Comparison of ENCODE assay signal across 8 cellular contexts in the genomic region with DNA sequence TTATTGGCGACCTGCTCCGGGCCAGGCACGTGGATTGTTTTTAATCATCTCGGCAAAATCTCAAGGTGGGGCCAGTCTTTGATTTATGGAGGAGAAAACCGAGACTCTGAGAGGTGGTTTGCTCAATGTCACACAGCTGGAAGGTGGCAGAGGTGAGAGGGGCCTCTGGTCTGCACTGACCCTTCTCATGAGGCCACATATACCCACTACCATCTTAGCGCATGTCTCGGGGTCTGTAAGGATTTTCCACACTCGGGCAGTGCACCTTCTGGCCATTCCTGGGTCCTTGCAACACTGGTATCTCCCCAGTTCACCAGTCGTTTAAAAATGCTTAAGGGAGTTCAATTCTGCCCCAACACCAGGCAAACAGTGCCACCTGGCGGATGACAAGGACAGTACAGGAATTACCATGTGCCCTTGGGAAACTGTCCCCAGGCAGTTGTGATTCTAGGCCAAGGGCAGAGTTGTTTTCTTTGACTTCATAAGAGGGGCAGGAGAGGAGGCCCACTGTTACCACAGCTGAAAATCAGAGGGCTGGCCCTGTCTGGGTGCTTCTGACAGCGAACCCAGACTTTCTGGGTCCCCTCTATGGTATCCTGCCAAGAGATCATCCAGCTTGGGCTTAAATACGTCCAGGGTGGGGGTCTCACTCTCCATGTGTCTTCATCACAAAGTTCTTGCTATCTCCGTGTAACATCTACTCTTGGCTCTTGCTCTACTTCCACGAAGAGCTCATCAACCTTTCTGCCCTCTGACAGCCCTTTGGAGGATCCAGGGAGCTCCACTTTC. TPM values are rescaled to one million over a fixed set of nuclear protein-coding genes. Genes with fewer than 3 reads are reported as not detected.
DNase-seq lines count a peak whose midpoint lies in the region; ATAC-seq and TF ChIP-seq lines count a peak whose summit lies in the region.

No MANE protein-coding gene starts in this region.

- TF ChIP-seq RAD21 in liver (IDR thresholded peaks at IDR 0.05), result peak; percentile 99

- peak; percentile 91 for DNase-seq in Ammon's horn (ENCODE audit: low spot score)
- peak; percentile 63 for DNase-seq in HFFc6
- DNase-seq in NCI-H526 (lab: John Stamatoyannopoulos, UW), result peak; percentile 57 to 74
- DNase-seq in activated CD4-positive, alpha-beta T cell treated with anti-CD3 and anti-CD28 coated beads, Interleukin-2, amount 10 ng/mL, durations not matched to agents 24 days and 14 days, result peak; percentile 93
- peak; percentile 89 for DNase-seq in dermis blood vessel endothelial cell
- peak; percentile 68 to 76 for DNase-seq in stimulated activated CD4-positive, alpha-beta T cell treated with anti-CD3 and anti-CD28 coated beads, Interleukin-4, amount 100 ng/mL, for 48 hours (ENCODE audit: low read depth in 2 of 2)

- TF ChIP-seq CTCF in HFFc6 (IDR thresholded peaks at IDR 0.05) (peak; percentile 97), liver (IDR thresholded peaks at IDR 0.05; ENCODE audit: low read depth, low read length, missing input control) (peak; percentile 92)

- no peak overlapping the region for H3K4me3 Mint-ChIP-seq in HFFc6
- no peak overlapping the region for H3K4me3 Mint-ChIP-seq in activated CD4-positive, alpha-beta T cell treated with anti-CD3 and anti-CD28 coated beads, Interleukin-2, amount 10 ng/mL, durations not matched to agents 24 days and 14 days

- no peaks in the 10 kb centered on the region for H3K36me3 Mint-ChIP-seq in HFFc6 (ENCODE audit: low read depth)
- no peaks in the 10 kb centered on the region for H3K36me3 Mint-ChIP-seq in activated CD4-positive, alpha-beta T cell treated with anti-CD3 and anti-CD28 coated beads, Interleukin-2, amount 10 ng/mL, durations not matched to agents 24 days and 14 days (ENCODE audit: low read depth)

- H3K9me3 ChIP-seq in liver (ENCODE audit: control insufficient read depth in 4 of 4, low read length in 3 of 4), result no peaks in the 10 kb centered on the region

- H3K4me3 ChIP-seq in liver (ENCODE audit: low read depth in 1 of 3, low read length in 3 of 3), result no peak overlapping the region

- WGBS in liver, result 31% methylated on average over 14 of the region's 14 CpGs

- intact Hi-C loops in activated CD4-positive, alpha-beta T cell treated with anti-CD3 and anti-CD28 coated beads, Interleukin-2, amount 10 ng/mL, durations not matched to agents 24 days and 14 days (cut with micrococcal nuclease), result loop anchor here (1.0 to 5.0 kb wide), 3 partner anchors 75 to 286 kb away; no protein-coding TSS in a partner anchor

- no peak overlapping the region for H3K9ac ChIP-seq in liver (ENCODE audit: low read depth in 1 of 2, low read length in 2 of 2)

- peaks cover 22% of the 10 kb centered on the region for H3K27me3 Mint-ChIP-seq in HFFc6 (ENCODE audit: insufficient read depth)
- H3K27me3 Mint-ChIP-seq in activated CD4-positive, alpha-beta T cell treated with anti-CD3 and anti-CD28 coated beads, Interleukin-2, amount 10 ng/mL, durations not matched to agents 24 days and 14 days, result no peaks in the 10 kb centered on the region

- no peaks in the 10 kb centered on the region for H3K36me3 ChIP-seq in liver (ENCODE audit: control insufficient read depth in 4 of 4, insufficient read depth in 3 of 4, low read depth in 1 of 4, low read length in 3 of 4)

- 0 out of 2 replicates have a peak, but pooled peaks cover 5% of the 10 kb centered on the region for H3K4me1 Mint-ChIP-seq in HFFc6 (ENCODE audit: low read depth)
- H3K4me1 Mint-ChIP-seq in activated CD4-positive, alpha-beta T cell treated with anti-CD3 and anti-CD28 coated beads, Interleukin-2, amount 10 ng/mL, durations not matched to agents 24 days and 14 days, result peaks cover 1% of the 10 kb centered on the region

- no peak overlapping the region for H3K27ac ChIP-seq in liver (ENCODE audit: low read depth in 1 of 2, low read length in 2 of 2)

- H3K9me3 Mint-ChIP-seq in HFFc6, result peaks cover 6% of the 10 kb centered on the region
- peaks cover 3% of the 10 kb centered on the region for H3K9me3 Mint-ChIP-seq in activated CD4-positive, alpha-beta T cell treated with anti-CD3 and anti-CD28 coated beads, Interleukin-2, amount 10 ng/mL, durations not matched to agents 24 days and 14 days

- H3K27me3 ChIP-seq in liver (ENCODE audit: control insufficient read depth in 4 of 4, insufficient read depth in 4 of 4, low read length in 3 of 4), result no peaks in the 10 kb centered on the region

- no peak for ATAC-seq in HG03025 (IDR thresholded peaks at IDR 0.05; ENCODE audit: low FRiP score, unreplicated experiment)

- no peaks in the 10 kb centered on the region for H3K4me1 ChIP-seq in liver (ENCODE audit: control insufficient read depth in 4 of 4, insufficient read depth in 4 of 4, low read length in 3 of 4)

- no peak overlapping the region for H3K27ac Mint-ChIP-seq in HFFc6
- H3K27ac Mint-ChIP-seq in activated CD4-positive, alpha-beta T cell treated with anti-CD3 and anti-CD28 coated beads, Interleukin-2, amount 10 ng/mL, durations not matched to agents 24 days and 14 days, result no peak overlapping the region

TF ChIP-seq in liver, 16 proteins besides CTCF, POLR2A, EP300 and RAD21:
- TF ChIP-seq YY1 (IDR thresholded peaks at IDR 0.05), result no peak
- TF ChIP-seq, protein P1, sequence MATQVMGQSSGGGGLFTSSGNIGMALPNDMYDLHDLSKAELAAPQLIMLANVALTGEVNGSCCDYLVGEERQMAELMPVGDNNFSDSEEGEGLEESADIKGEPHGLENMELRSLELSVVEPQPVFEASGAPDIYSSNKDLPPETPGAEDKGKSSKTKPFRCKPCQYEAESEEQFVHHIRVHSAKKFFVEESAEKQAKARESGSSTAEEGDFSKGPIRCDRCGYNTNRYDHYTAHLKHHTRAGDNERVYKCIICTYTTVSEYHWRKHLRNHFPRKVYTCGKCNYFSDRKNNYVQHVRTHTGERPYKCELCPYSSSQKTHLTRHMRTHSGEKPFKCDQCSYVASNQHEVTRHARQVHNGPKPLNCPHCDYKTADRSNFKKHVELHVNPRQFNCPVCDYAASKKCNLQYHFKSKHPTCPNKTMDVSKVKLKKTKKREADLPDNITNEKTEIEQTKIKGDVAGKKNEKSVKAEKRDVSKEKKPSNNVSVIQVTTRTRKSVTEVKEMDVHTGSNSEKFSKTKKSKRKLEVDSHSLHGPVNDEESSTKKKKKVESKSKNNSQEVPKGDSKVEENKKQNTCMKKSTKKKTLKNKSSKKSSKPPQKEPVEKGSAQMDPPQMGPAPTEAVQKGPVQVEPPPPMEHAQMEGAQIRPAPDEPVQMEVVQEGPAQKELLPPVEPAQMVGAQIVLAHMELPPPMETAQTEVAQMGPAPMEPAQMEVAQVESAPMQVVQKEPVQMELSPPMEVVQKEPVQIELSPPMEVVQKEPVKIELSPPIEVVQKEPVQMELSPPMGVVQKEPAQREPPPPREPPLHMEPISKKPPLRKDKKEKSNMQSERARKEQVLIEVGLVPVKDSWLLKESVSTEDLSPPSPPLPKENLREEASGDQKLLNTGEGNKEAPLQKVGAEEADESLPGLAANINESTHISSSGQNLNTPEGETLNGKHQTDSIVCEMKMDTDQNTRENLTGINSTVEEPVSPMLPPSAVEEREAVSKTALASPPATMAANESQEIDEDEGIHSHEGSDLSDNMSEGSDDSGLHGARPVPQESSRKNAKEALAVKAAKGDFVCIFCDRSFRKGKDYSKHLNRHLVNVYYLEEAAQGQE (IDR thresholded peaks at IDR 0.05), result no peak
- TF ChIP-seq RXRA (IDR thresholded peaks at IDR 0.05), result peak in 1 of 2 donors; percentile 46
- TF ChIP-seq, protein P2, sequence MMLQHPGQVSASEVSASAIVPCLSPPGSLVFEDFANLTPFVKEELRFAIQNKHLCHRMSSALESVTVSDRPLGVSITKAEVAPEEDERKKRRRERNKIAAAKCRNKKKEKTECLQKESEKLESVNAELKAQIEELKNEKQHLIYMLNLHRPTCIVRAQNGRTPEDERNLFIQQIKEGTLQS (IDR thresholded peaks at IDR 0.05), result no peak
- no peak for TF ChIP-seq FOXA1 (IDR thresholded peaks at IDR 0.05)
- TF ChIP-seq, protein P3, sequence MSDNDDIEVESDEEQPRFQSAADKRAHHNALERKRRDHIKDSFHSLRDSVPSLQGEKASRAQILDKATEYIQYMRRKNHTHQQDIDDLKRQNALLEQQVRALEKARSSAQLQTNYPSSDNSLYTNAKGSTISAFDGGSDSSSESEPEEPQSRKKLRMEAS (IDR thresholded peaks at IDR 0.05), result no peak
- TF ChIP-seq NR2F2 (IDR thresholded peaks at IDR 0.05), result no peak
- TF ChIP-seq FOXA2 (IDR thresholded peaks at IDR 0.05), result no peak
- TF ChIP-seq HNF4A (conservative IDR thresholded peaks at IDR 0.05), result peak in 1 of 2 donors; percentile 19
- no peak for TF ChIP-seq TAF1 (conservative IDR thresholded peaks at IDR 0.05)

RNA-seq across cellular contexts. Expression of a gene that starts 39.4 kb away (rescaled TPM):
- 10 to 100 TPM; 26.9 to 29.3 (median 29.0) TPM for total RNA-seq in HFFc6 (2021; fragmentation: NEBNext Ultra II Directional; extraction: Animal tissue kit (Norgen Biotek cat#: 25700))
- total RNA-seq in activated CD4-positive, alpha-beta T cell treated with anti-CD3 and anti-CD28 coated beads, Interleukin-2, amount 10 ng/mL, durations not matched to agents 24 days and 14 days, result 30.1 and 34.5 TPM in 2 replicates
- total RNA-seq in dermis blood vessel endothelial cell (10.4 and 17.9 TPM in 2 replicates), liver (1 to 10 TPM; 5.8 to 7.6 TPM)
- polyA plus RNA-seq in liver, result 1 to 10 TPM in 1 of 2 donors, under 1 TPM in 1; 0.57 to 4.7 TPM

RNA-seq across cellular contexts. Expression of a gene that starts 50.3 kb away (rescaled TPM):
- 10 to 100 TPM; 33.0 to 49.2 (median 44.0) TPM for total RNA-seq in HFFc6 (2021; fragmentation: NEBNext Ultra II Directional; extraction: Animal tissue kit (Norgen Biotek cat#: 25700))
- 43.6 and 45.5 TPM in 2 replicates for total RNA-seq in activated CD4-positive, alpha-beta T cell treated with anti-CD3 and anti-CD28 coated beads, Interleukin-2, amount 10 ng/mL, durations not matched to agents 24 days and 14 days
- 24.7 and 41.5 TPM in 2 replicates for total RNA-seq in dermis blood vessel endothelial cell
- total RNA-seq in liver, result 100 to 1,000 TPM in 1 of 2 donors, 10 to 100 TPM in 1; 64.6 to 180 TPM
- 100 to 1,000 TPM; 189 to 211 TPM for polyA plus RNA-seq in liver
